22 cellular contexts compared by ENCODE assay signal in the genomic region with DNA sequence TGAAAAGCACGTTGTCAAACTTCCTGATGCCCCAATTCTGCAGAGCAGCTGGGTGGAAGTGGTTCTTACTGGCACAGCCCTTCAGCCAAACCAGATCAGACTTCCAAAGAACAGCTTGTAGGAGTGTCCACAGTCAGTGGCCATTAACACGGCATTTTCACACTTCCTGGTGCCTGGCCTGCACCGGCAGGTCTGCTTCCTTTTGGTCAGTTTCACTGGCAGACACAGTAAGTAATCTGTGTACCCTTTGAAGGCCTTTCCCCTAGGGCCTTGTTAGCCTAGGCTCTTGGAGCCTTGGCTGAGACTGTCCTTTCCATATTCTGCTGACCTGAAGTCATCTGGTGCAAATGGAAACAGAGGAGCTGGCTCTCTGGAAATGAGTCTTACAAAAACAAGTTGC.
DNase-seq lines count a peak whose midpoint lies in the region; ATAC-seq, FAIRE-seq and TF ChIP-seq lines count a peak whose summit lies in the region.
"Had no signal": no experiment of that assay in that cellular context is flagged by ENCODE, and none has a peak within 500 bp of the region (broad histone marks: within the 10 kb centered on the region; RNA-seq: fewer than 3 reads in every experiment).

No MANE protein-coding gene starts in this region.

- H3K27me3 Mint-ChIP-seq in activated T-helper 17 cell treated with anti-CD3 and anti-CD28 coated beads, Interleukin-2, amount 50 U/mL, for 72 hours, result peaks cover 8% of the 10 kb centered on the region

- no peak for FAIRE-seq in kidney (lab: Jason Lieb, UNC)
- FAIRE-seq: D721Med, G401.6, GM12891 had no signal

- intact Hi-C loops in left ventricle myocardium superior (cut with micrococcal nuclease) (no loop called here), heart right ventricle (cut with DNase I) (no loop called here), kidney (cut with DNase I) (no loop called here)

- H3K9ac ChIP-seq in SK-N-MC (ENCODE audit: insufficient read length) (peak overlapping the region; percentile 86), kidney (ENCODE audit: low read length in 2 of 2) (no peak overlapping the region)
- H3K9ac ChIP-seq: BLaER1, KMS-11 had no signal

- no peaks in the 10 kb centered on the region for H3K36me3 ChIP-seq in heart right ventricle
- H3K36me3 ChIP-seq in SK-N-MC (ENCODE audit: insufficient read depth, low read length), result peaks cover 2% of the 10 kb centered on the region
- no peaks in the 10 kb centered on the region for H3K36me3 ChIP-seq in kidney (ENCODE audit: control insufficient read depth in 1 of 2, insufficient read depth in 2 of 2, low read length in 2 of 2)
- H3K36me3 ChIP-seq: BLaER1 had no signal

- WGBS in heart right ventricle, 2 donors, result 40 to 52% methylated on average over 3 of the region's 3 CpGs

- ATAC-seq in left ventricle myocardium superior, result peak; percentile 54
- ATAC-seq in heart right ventricle, result no peak
- no peak for ATAC-seq in activated T-helper 17 cell treated with anti-CD3 and anti-CD28 coated beads, Interleukin-2, amount 50 U/mL, for 72 hours (replicated peaks)
- no peak for ATAC-seq in HG03439 (IDR thresholded peaks at IDR 0.05; ENCODE audit: unreplicated experiment)
- ATAC-seq: CD8-positive, alpha-beta T cell; GM23338 had no signal

- peaks cover 0 to 17% (median 0%) of the 10 kb centered on the region in 11 donors for H3K9me3 ChIP-seq in heart right ventricle
- peaks cover 4% of the 10 kb centered on the region; the same call in 1 of the 2 replicates for H3K9me3 ChIP-seq in SK-N-MC (ENCODE audit: low read depth, low read length)
- H3K9me3 ChIP-seq in kidney (ENCODE audit: control insufficient read depth in 1 of 2, low read length in 2 of 2), result no peaks in the 10 kb centered on the region

- H3K27me3 ChIP-seq in heart right ventricle, result no peaks in the 10 kb centered on the region
- H3K27me3 ChIP-seq: BLaER1 had no signal

- H3K4me3 ChIP-seq in heart right ventricle (no peak overlapping the region), SK-N-MC (peak overlapping the region; percentile 64), kidney (ENCODE audit: low read length in 2 of 2) (no peak overlapping the region)
- H3K4me3 ChIP-seq: BLaER1, GM23338 had no signal

- DNase-seq in left ventricle myocardium superior (no peak), heart right ventricle (no peak), SK-N-MC (ENCODE audit: low read depth, low spot score) (no peak), kidney (peak; percentile 37), NCI-H82 treated with DMSO at 0.1 percent for 48 hours (lab: John Stamatoyannopoulos, UW; ENCODE audit: unreplicated experiment) (no peak)
- no peak for DNase-seq in activated CD4-positive, alpha-beta T cell treated with anti-CD3 and anti-CD28 coated beads for 48 hours
- DNase-seq: 8988T; CD8-positive, alpha-beta T cell; DMS79 treated with DMSO at 0.1 percent for 48 hours; NCI-H1092; NCI-H146; NCI-H2081; NCI-H524; SIG-M5 had no signal

- H3K4me3 Mint-ChIP-seq in activated T-helper 17 cell treated with anti-CD3 and anti-CD28 coated beads, Interleukin-2, amount 50 U/mL, for 72 hours, result no peak overlapping the region
- H3K4me3 Mint-ChIP-seq: CD8-positive, alpha-beta T cell; GM23338 had no signal

- no peaks in the 10 kb centered on the region for H3K4me1 Mint-ChIP-seq in activated T-helper 17 cell treated with anti-CD3 and anti-CD28 coated beads, Interleukin-2, amount 50 U/mL, for 72 hours

- peaks cover under 1% of the 10 kb centered on the region for H3K9me3 Mint-ChIP-seq in activated T-helper 17 cell treated with anti-CD3 and anti-CD28 coated beads, Interleukin-2, amount 50 U/mL, for 72 hours

- H3K27ac Mint-ChIP-seq in activated T-helper 17 cell treated with anti-CD3 and anti-CD28 coated beads, Interleukin-2, amount 50 U/mL, for 72 hours, result no peak overlapping the region
- H3K27ac Mint-ChIP-seq: CD8-positive, alpha-beta T cell; GM23338 had no signal

- H3K4me1 ChIP-seq in heart right ventricle (peaks cover 0 to 4% (median 0%) of the 10 kb centered on the region in 9 donors), kidney (ENCODE audit: control insufficient read depth in 1 of 2, insufficient read depth in 1 of 2, low read depth in 1 of 2, low read length in 2 of 2) (peaks cover 0 to 2% of the 10 kb centered on the region in 2 donors)

- TF ChIP-seq CTCF in heart right ventricle (IDR thresholded peaks at IDR 0.05) (no peak), kidney (IDR thresholded peaks at IDR 0.05; ENCODE audit: borderline replicate concordance, extremely low read depth, insufficient read depth) (no peak)

- H3K27ac ChIP-seq in heart right ventricle, result no peak overlapping the region
- peak overlapping the region; percentile 99 for H3K27ac ChIP-seq in SK-N-MC
- H3K27ac ChIP-seq in kidney (ENCODE audit: low read depth in 2 of 2, low read length in 2 of 2), result no peak overlapping the region
- H3K27ac ChIP-seq: BLaER1, KMS-11 had no signal

- H3K36me3 Mint-ChIP-seq in activated T-helper 17 cell treated with anti-CD3 and anti-CD28 coated beads, Interleukin-2, amount 50 U/mL, for 72 hours (ENCODE audit: low read depth), result no peaks in the 10 kb centered on the region
- H3K36me3 Mint-ChIP-seq: CD8-positive, alpha-beta T cell had no signal
